Comparison of ENCODE assay signal across 10 cellular contexts in genomic region chr3:186529204-186529999, GRCh38. TPM values are rescaled to one million over a fixed set of nuclear protein-coding genes. Genes with fewer than 3 reads are reported as not detected.
A peak's percentile ranks its signal among the peaks of the same experiment; 100 is the strongest.
DNase-seq lines count a peak whose midpoint lies in the region; ATAC-seq, FAIRE-seq and TF ChIP-seq lines count a peak whose summit lies in the region.
"Had no signal": no experiment of that assay in that cellular context is flagged by ENCODE, and none has a peak within 500 bp of the region (broad histone marks: within the 10 kb centered on the region; RNA-seq: fewer than 3 reads in every experiment).

No MANE protein-coding gene starts in this region.

- TF ChIP-seq EP300 in HepG2 (IDR thresholded peaks at IDR 0.05; ENCODE audit: low read depth in 2 of 2, low read length in 2 of 2) (no peak), HepG2 (CRISPR knock-in tag; IDR thresholded peaks at IDR 0.05; ENCODE audit: borderline replicate concordance) (no peak)

- no peak for TF ChIP-seq POLR2A in HepG2 (IDR thresholded peaks at IDR 0.05; ENCODE audit: insufficient read depth in 1 of 2, low read depth in 2 of 2, low read length in 2 of 2)
- TF ChIP-seq POLR2A in right lobe of liver (IDR thresholded peaks at IDR 0.05): no peak

- H3K4me1 ChIP-seq in HepG2 (ENCODE audit: insufficient read depth, low read length) (peaks cover 34% of the 10 kb centered on the region), right lobe of liver (no peaks in the 10 kb centered on the region), Loucy (ENCODE audit: insufficient read depth, low read length, poor library complexity, severe bottlenecking) (peaks cover 64% of the 10 kb centered on the region), right atrium auricular region (no peaks in the 10 kb centered on the region)

- 53% methylated on average over 11 of the region's 11 CpGs for WGBS in HepG2 (ENCODE audit: low lambda C conversion rate)
- WGBS in right lobe of liver (ENCODE audit: insufficient coverage, low coverage, low lambda C conversion rate, missing lambda C conversion rate): 75% methylated on average over 9 of the region's 11 CpGs

- no peaks in the 10 kb centered on the region for H3F3A ChIP-seq in Loucy (ENCODE audit: low read depth)

- no peak for FAIRE-seq in HepG2 (lab: Jason Lieb, UNC)
- no peak for FAIRE-seq in bronchial epithelial cell (lab: Jason Lieb, UNC)

- peaks cover 51 to 83% of the 10 kb centered on the region in 2 donors for H3K4me1 Mint-ChIP-seq in stimulated activated naive B cell treated with anti-CD40 and anti-IgM and Interleukin-4, amounts not matched to agents 10 μg/mL and 1 μg/mL and 100 μg/mL, for 72 hours

- peaks cover 5 to 6% of the 10 kb centered on the region in 2 donors for H3K9me3 Mint-ChIP-seq in stimulated activated naive B cell treated with anti-CD40 and anti-IgM and Interleukin-4, amounts not matched to agents 10 μg/mL and 1 μg/mL and 100 μg/mL, for 72 hours

- no TSS peak for BruUV-seq in HepG2 (replicated peaks; lab: Mats Ljungman, UMichigan)

- no peaks in the 10 kb centered on the region for H3K9me2 ChIP-seq in Loucy (replicated peaks; ENCODE audit: low read depth, low read length)

- H3K27ac ChIP-seq in HepG2 (ENCODE audit: extremely low read length, insufficient read depth, low read length) (no peak overlapping the region), right lobe of liver (no peak overlapping the region), right atrium auricular region (no peak overlapping the region)

- in situ Hi-C loops in HepG2 (cut with HindIII; ENCODE audit: extremely low pct_ligation_motif_present, low pct_unique_long_range_greater_than_20kb): no loop called here

- intact Hi-C loops in HepG2 (cut with micrococcal nuclease; ENCODE audit: unreplicated experiment): no loop called here
- intact Hi-C loops in right lobe of liver (cut with DNase I): no loop called here

- TF ChIP-seq RAD21 in HepG2 (CRISPR knock-in tag; IDR thresholded peaks at IDR 0.05): no peak

- peaks cover 0 to 13% of the 10 kb centered on the region in 2 donors for H3K27me3 Mint-ChIP-seq in stimulated activated naive B cell treated with anti-CD40 and anti-IgM and Interleukin-4, amounts not matched to agents 10 μg/mL and 1 μg/mL and 100 μg/mL, for 72 hours

- DNase-seq in HepG2 (ENCODE audit: low spot score): no peak
- no peak for DNase-seq in right lobe of liver
- no peak for DNase-seq in bronchial epithelial cell (ENCODE audit: low read depth)
- no peak for DNase-seq in stimulated activated naive B cell treated with anti-CD40 and anti-IgM and Interleukin-4, amounts not matched to agents 10 μg/mL and 1 μg/mL and 100 μg/mL, for 72 hours
- DNase-seq in SIG-M5 (lab: John Stamatoyannopoulos, UW): no peak
- DNase-seq in right atrium auricular region (ENCODE audit: low spot score): no peak
- DNase-seq: activated gamma-delta T cell; stimulated activated naive CD4-positive, alpha-beta T cell had no signal

- 0 out of 2 replicates have a peak, but pooled peaks have one; percentile 11 for TF ChIP-seq CTCF in HepG2 (CRISPR knock-in tag; IDR thresholded peaks at IDR 0.05)
- TF ChIP-seq CTCF in right lobe of liver (IDR thresholded peaks at IDR 0.05): no peak
- TF ChIP-seq CTCF in Loucy (conservative IDR thresholded peaks at IDR 0.05; ENCODE audit: low read length): peak; percentile 62
- TF ChIP-seq CTCF in bronchial epithelial cell (IDR thresholded peaks at IDR 0.05; ENCODE audit: insufficient read depth, low read length, severe bottlenecking): peak; percentile 7
- no peak for TF ChIP-seq CTCF in right atrium auricular region (IDR thresholded peaks at IDR 0.05)

- ATAC-seq in HepG2 (peak; percentile 53), right lobe of liver (no peak), GM19328 (IDR thresholded peaks at IDR 0.05; ENCODE audit: unreplicated experiment) (no peak)
- no peak for ATAC-seq in stimulated activated naive B cell treated with anti-CD40 and anti-IgM and Interleukin-4, amounts not matched to agents 10 μg/mL and 1 μg/mL and 100 μg/mL, for 72 hours (replicated peaks)

- H4K20me1 ChIP-seq in HepG2 (ENCODE audit: insufficient read depth, low read length) (no peaks in the 10 kb centered on the region), Loucy (ENCODE audit: insufficient read depth, low read length, poor library complexity, severe bottlenecking) (no peaks in the 10 kb centered on the region)

- H3K9ac ChIP-seq in HepG2 (ENCODE audit: insufficient read depth, low read depth, low read length) (no peak overlapping the region), Loucy (ENCODE audit: low read depth, low read length, poor library complexity, severe bottlenecking) (peak overlapping the region; percentile 42)

- H3K4me3 ChIP-seq in HepG2 (replicated peaks in 1 of 3; ENCODE audit: insufficient read depth in 1 of 3, low read depth in 2 of 3, low read length in 3 of 3) (no peak overlapping the region), right lobe of liver (no peak overlapping the region), Loucy (ENCODE audit: low read length, poor library complexity, severe bottlenecking) (peak overlapping the region; percentile 2), bronchial epithelial cell (ENCODE audit: low read depth, low read length) (no peak overlapping the region), right atrium auricular region (no peak overlapping the region)

- POLR2A ChIA-PET in HepG2 (lab: Yijun Ruan, JAX): interaction anchor here (0.9 kb wide), 1 partner anchor 10 kb away, joined by 3 read pairs; no protein-coding TSS in a partner anchor

- H3K9me3 ChIP-seq in HepG2 (ENCODE audit: low read length) (no peaks in the 10 kb centered on the region), right lobe of liver (no peaks in the 10 kb centered on the region), Loucy (ENCODE audit: insufficient read depth, low read depth, low read length) (no peaks in the 10 kb centered on the region; the same call in 1 of the 2 replicates), right atrium auricular region (no peaks in the 10 kb centered on the region)

- H3K36me3 ChIP-seq in HepG2 (replicated peaks in 1 of 2; ENCODE audit: control insufficient read depth in 1 of 2, insufficient read depth in 2 of 2, low read length in 2 of 2) (no peaks in the 10 kb centered on the region), right lobe of liver (no peaks in the 10 kb centered on the region), Loucy (ENCODE audit: insufficient read depth, low read length) (no peaks in the 10 kb centered on the region), bronchial epithelial cell (ENCODE audit: control insufficient read depth, insufficient read depth, low read length) (no peaks in the 10 kb centered on the region), right atrium auricular region (no peaks in the 10 kb centered on the region)

- H3K4me2 ChIP-seq in HepG2 (ENCODE audit: low read depth, low read length): no peak overlapping the region
- H3K4me2 ChIP-seq in Loucy (ENCODE audit: low read depth, low read length, poor library complexity, severe bottlenecking): peak overlapping the region; percentile 62

- no peaks in the 10 kb centered on the region for H3K27me3 ChIP-seq in HepG2 (ENCODE audit: control insufficient read depth in 1 of 2, insufficient read depth in 2 of 2, low read length in 2 of 2)
- no peaks in the 10 kb centered on the region for H3K27me3 ChIP-seq in right lobe of liver
- H3K27me3 ChIP-seq in Loucy (ENCODE audit: insufficient read depth, low read length, poor library complexity, severe bottlenecking): no peaks in the 10 kb centered on the region
- H3K27me3 ChIP-seq in bronchial epithelial cell (ENCODE audit: control insufficient read depth, insufficient read depth, low read length): peaks cover 2% of the 10 kb centered on the region
- no peaks in the 10 kb centered on the region for H3K27me3 ChIP-seq in right atrium auricular region

- no peak overlapping the region for H3K4me3 Mint-ChIP-seq in stimulated activated naive B cell treated with anti-CD40 and anti-IgM and Interleukin-4, amounts not matched to agents 10 μg/mL and 1 μg/mL and 100 μg/mL, for 72 hours

- no peak overlapping the region for H2AFZ ChIP-seq in HepG2 (ENCODE audit: low read length)
- peak overlapping the region; percentile 48 for H2AFZ ChIP-seq in Loucy (ENCODE audit: low read length)

- peak overlapping the region; percentile 28 for H3K27ac Mint-ChIP-seq in stimulated activated naive B cell treated with anti-CD40 and anti-IgM and Interleukin-4, amounts not matched to agents 10 μg/mL and 1 μg/mL and 100 μg/mL, for 72 hours

- CTCF ChIA-PET in HepG2 (lab: Yijun Ruan, JAX; ENCODE audit: low intra/inter-chr PET ratio, low total read pairs): no interaction called here

- H3K36me3 Mint-ChIP-seq in stimulated activated naive B cell treated with anti-CD40 and anti-IgM and Interleukin-4, amounts not matched to agents 10 μg/mL and 1 μg/mL and 100 μg/mL, for 72 hours: peaks cover 10 to 18% of the 10 kb centered on the region in 2 donors

- no peaks in the 10 kb centered on the region for H3K79me2 ChIP-seq in HepG2 (ENCODE audit: insufficient read depth, low read length)
- no peaks in the 10 kb centered on the region for H3K79me2 ChIP-seq in Loucy (ENCODE audit: insufficient read depth, low read length)

RNA-seq across cellular contexts. Expression of gene CRYGS, which starts 14.8 kb away (rescaled TPM):
- total RNA-seq in HepG2 (2016; rRNA removed; fragmentation: Illumina TruSeq; extraction: Trizol): 0.22 and 2.1 TPM in 2 replicates
- total RNA-seq in HepG2 (2016; cell fraction: cytosol; rRNA removed; fragmentation: Illumina TruSeq; extraction: Trizol; ENCODE audit: low read depth): 0.81 and 1.1 TPM in 2 replicates
- total RNA-seq in HepG2 (2016; cell fraction: insoluble cytoplasmic fraction; rRNA removed; fragmentation: Illumina TruSeq; extraction: Trizol): 0.39 and 2.1 TPM in 2 replicates
- 0.37 and 0.79 TPM in 2 replicates for total RNA-seq in HepG2 (2016; cell fraction: membrane; rRNA removed; fragmentation: Illumina TruSeq; extraction: Trizol)
- total RNA-seq in HepG2 (2016; cell fraction: nucleus; rRNA removed; fragmentation: Illumina TruSeq; extraction: Trizol): 7.0 and 9.7 TPM in 2 replicates
- polyA plus RNA-seq in HepG2 (2011; rRNA removed): 6.7 TPM in 2 replicates
- polyA plus RNA-seq in HepG2 (2011; cell fraction: cytosol; rRNA removed): 0.53 and 0.68 TPM in 2 replicates
- polyA plus RNA-seq in HepG2 (2011; cell fraction: nucleus; rRNA removed): 18.0 and 20.5 TPM in 2 replicates
- 2.2 and 2.5 TPM in 2 replicates for polyA plus RNA-seq in HepG2 (2012)
- 0.19 and 0.44 TPM in 2 replicates for polyA plus RNA-seq in HepG2 (2016; cell fraction: cytosol; fragmentation: Illumina TruSeq; extraction: Trizol; ENCODE audit: low read depth)
- 0.15 and 0.48 TPM in 2 replicates for polyA plus RNA-seq in HepG2 (2016; cell fraction: insoluble cytoplasmic fraction; fragmentation: Illumina TruSeq; extraction: Trizol; ENCODE audit: low read depth)
- polyA plus RNA-seq in HepG2 (2016; cell fraction: membrane; fragmentation: Illumina TruSeq; extraction: Trizol; ENCODE audit: low read depth): 0.21 TPM in 1 of 2 replicates, not detected in the other
- 10.6 and 15.6 TPM in 2 replicates for polyA plus RNA-seq in HepG2 (2016; cell fraction: nucleus; fragmentation: Illumina TruSeq; extraction: Trizol; ENCODE audit: insufficient read depth, low read depth)
- 2.0 and 3.4 TPM in 2 replicates for polyA minus RNA-seq in HepG2 (2011; rRNA and poly(A)+ RNA removed; ENCODE audit: low replicate concordance)
- 0.53 TPM in 1 of 2 replicates, not detected in the other for polyA minus RNA-seq in HepG2 (2011; cell fraction: cytosol; rRNA and poly(A)+ RNA removed)
- polyA minus RNA-seq in HepG2 (2011; cell fraction: nucleus; rRNA and poly(A)+ RNA removed): 14.2 and 17.4 TPM in 2 replicates
- 1 to 10 TPM in 5 of 6 experiments, under 1 TPM in 1; 0.86 to 2.6 (median 1.5) TPM for total RNA-seq in right lobe of liver
- 0.79 and 1.7 TPM in 2 replicates for total RNA-seq in bronchial epithelial cell
- under 1 TPM in 1 of 2 donors, not detected in 1; 0.67 TPM for total RNA-seq in right atrium auricular region

RNA-seq across cellular contexts. Expression of gene TBCCD1, which starts 37.7 kb away (rescaled TPM):
- total RNA-seq in HepG2 (2016; rRNA removed; fragmentation: Illumina TruSeq; extraction: Trizol) (16.2 and 20.1 TPM in 2 replicates), right lobe of liver (1 to 10 TPM; 6.7 to 8.7 (median 7.5) TPM), bronchial epithelial cell (13.7 and 14.7 TPM in 2 replicates), right atrium auricular region (10 to 100 TPM in 1 of 2 donors, 1 to 10 TPM in 1; 8.6 to 10.3 TPM)
- total RNA-seq in HepG2 (2016; cell fraction: cytosol; rRNA removed; fragmentation: Illumina TruSeq; extraction: Trizol; ENCODE audit: low read depth): 5.6 and 6.3 TPM in 2 replicates
- total RNA-seq in HepG2 (2016; cell fraction: insoluble cytoplasmic fraction; rRNA removed; fragmentation: Illumina TruSeq; extraction: Trizol): 17.3 and 19.5 TPM in 2 replicates
- total RNA-seq in HepG2 (2016; cell fraction: membrane; rRNA removed; fragmentation: Illumina TruSeq; extraction: Trizol): 15.5 and 15.8 TPM in 2 replicates
- 10.6 and 13.8 TPM in 2 replicates for total RNA-seq in HepG2 (2016; cell fraction: nucleus; rRNA removed; fragmentation: Illumina TruSeq; extraction: Trizol)
- polyA plus RNA-seq in HepG2 (2011; rRNA removed): 12.4 and 13.6 TPM in 2 replicates
- polyA plus RNA-seq in HepG2 (2011; cell fraction: cytosol; rRNA removed): 6.6 and 9.6 TPM in 2 replicates
- polyA plus RNA-seq in HepG2 (2011; cell fraction: nucleus; rRNA removed): 12.0 and 13.1 TPM in 2 replicates
- polyA plus RNA-seq in HepG2 (2012): 6.3 and 7.2 TPM in 2 replicates
- polyA plus RNA-seq in HepG2 (2016; cell fraction: cytosol; fragmentation: Illumina TruSeq; extraction: Trizol; ENCODE audit: low read depth): 2.0 and 3.3 TPM in 2 replicates
- 12.1 and 12.3 TPM in 2 replicates for polyA plus RNA-seq in HepG2 (2016; cell fraction: insoluble cytoplasmic fraction; fragmentation: Illumina TruSeq; extraction: Trizol; ENCODE audit: low read depth)
- 6.4 and 8.6 TPM in 2 replicates for polyA plus RNA-seq in HepG2 (2016; cell fraction: membrane; fragmentation: Illumina TruSeq; extraction: Trizol; ENCODE audit: low read depth)
- 12.3 and 15.4 TPM in 2 replicates for polyA plus RNA-seq in HepG2 (2016; cell fraction: nucleus; fragmentation: Illumina TruSeq; extraction: Trizol; ENCODE audit: insufficient read depth, low read depth)
- polyA minus RNA-seq in HepG2 (2011; rRNA and poly(A)+ RNA removed; ENCODE audit: low replicate concordance): 15.4 and 28.0 TPM in 2 replicates
- polyA minus RNA-seq in HepG2 (2011; cell fraction: cytosol; rRNA and poly(A)+ RNA removed): 6.2 and 6.9 TPM in 2 replicates
- 30.6 and 34.4 TPM in 2 replicates for polyA minus RNA-seq in HepG2 (2011; cell fraction: nucleus; rRNA and poly(A)+ RNA removed)

RNA-seq across cellular contexts. Expression of gene DNAJB11, which starts 41.1 kb away (rescaled TPM):
- total RNA-seq in HepG2 (2016; rRNA removed; fragmentation: Illumina TruSeq; extraction: Trizol) (62.5 and 132 TPM in 2 replicates), right lobe of liver (10 to 100 TPM; 28.4 to 59.1 (median 49.2) TPM), bronchial epithelial cell (66.6 and 94.5 TPM in 2 replicates), right atrium auricular region (10 to 100 TPM; 39.1 to 39.3 TPM)
- total RNA-seq in HepG2 (2016; cell fraction: cytosol; rRNA removed; fragmentation: Illumina TruSeq; extraction: Trizol; ENCODE audit: low read depth): 16.0 and 17.0 TPM in 2 replicates
- 62.4 and 136 TPM in 2 replicates for total RNA-seq in HepG2 (2016; cell fraction: insoluble cytoplasmic fraction; rRNA removed; fragmentation: Illumina TruSeq; extraction: Trizol)
- 36.7 and 36.8 TPM in 2 replicates for total RNA-seq in HepG2 (2016; cell fraction: membrane; rRNA removed; fragmentation: Illumina TruSeq; extraction: Trizol)
- total RNA-seq in HepG2 (2016; cell fraction: nucleus; rRNA removed; fragmentation: Illumina TruSeq; extraction: Trizol): 128 and 148 TPM in 2 replicates
- 33.1 and 41.0 TPM in 2 replicates for polyA plus RNA-seq in HepG2 (2011; rRNA removed)
- polyA plus RNA-seq in HepG2 (2011; cell fraction: cytosol; rRNA removed): 21.9 and 29.6 TPM in 2 replicates
- polyA plus RNA-seq in HepG2 (2011; cell fraction: nucleus; rRNA removed): 28.9 and 34.3 TPM in 2 replicates
- polyA plus RNA-seq in HepG2 (2012): 54.2 and 72.4 TPM in 2 replicates
- polyA plus RNA-seq in HepG2 (2016; cell fraction: cytosol; fragmentation: Illumina TruSeq; extraction: Trizol; ENCODE audit: low read depth): 20.0 and 22.7 TPM in 2 replicates
- 73.0 and 88.8 TPM in 2 replicates for polyA plus RNA-seq in HepG2 (2016; cell fraction: insoluble cytoplasmic fraction; fragmentation: Illumina TruSeq; extraction: Trizol; ENCODE audit: low read depth)
- 31.8 and 33.0 TPM in 2 replicates for polyA plus RNA-seq in HepG2 (2016; cell fraction: membrane; fragmentation: Illumina TruSeq; extraction: Trizol; ENCODE audit: low read depth)
- 235 and 255 TPM in 2 replicates for polyA plus RNA-seq in HepG2 (2016; cell fraction: nucleus; fragmentation: Illumina TruSeq; extraction: Trizol; ENCODE audit: insufficient read depth, low read depth)
- polyA minus RNA-seq in HepG2 (2011; rRNA and poly(A)+ RNA removed; ENCODE audit: low replicate concordance): 9.2 and 16.4 TPM in 2 replicates
- 17.8 and 20.4 TPM in 2 replicates for polyA minus RNA-seq in HepG2 (2011; cell fraction: cytosol; rRNA and poly(A)+ RNA removed)
- polyA minus RNA-seq in HepG2 (2011; cell fraction: nucleus; rRNA and poly(A)+ RNA removed): 68.4 and 76.3 TPM in 2 replicates

Comparison
In these comparisons a context has a peak if more than half of its experiments do, and no peak if none do; other contexts are left out.
1. CTCF ChIP-seq: peak in HepG2 (single experiment), Loucy (single experiment) and bronchial epithelial cell (single experiment); none in right lobe of liver (0 of 4) and right atrium auricular region (0 of 2).